In genomic region chr4:8497762-8498161, GRCh38 we compare ENCODE assay signal across 28 cellular contexts.
"Had no signal": no experiment of that assay in that cellular context is flagged by ENCODE, and none has a peak within 500 bp of the region (broad histone marks: within the 10 kb centered on the region; RNA-seq: fewer than 3 reads in every experiment).

No MANE protein-coding gene starts in this region.

- H3K36me3 Mint-ChIP-seq: stimulated activated effector memory CD8-positive, alpha-beta T cell treated with anti-CD3 and anti-CD28 coated beads, Interleukin-12 subunit alpha, Interleukin-12 subunit beta, amount 100 ng/mL, for 72 hours had no signal

- H3K4me3 Mint-ChIP-seq: naive thymus-derived CD8-positive, alpha-beta T cell; nephron progenitor cell; neural crest cell; stimulated activated effector memory CD8-positive, alpha-beta T cell treated with anti-CD3 and anti-CD28 coated beads, Interleukin-12 subunit alpha, Interleukin-12 subunit beta, amount 100 ng/mL, for 72 hours; stimulated activated naive B cell treated with anti-CD40 and anti-IgM and Interleukin-4, amounts not matched to agents 10 μg/mL and 1 μg/mL and 100 μg/mL, for 72 hours; stimulated activated naive CD8-positive, alpha-beta T cell treated with anti-CD3 and anti-CD28 coated beads, Interleukin-15, Interleukin-2, amounts not matched to agents 100 ng/mL and 50 ng/mL, for 24 hours had no signal

- H3K27ac ChIP-seq: ovary, parathyroid adenoma, psoas muscle, right lobe of liver, sigmoid colon, stomach, thoracic aorta, thyroid gland, tibial nerve, upper lobe of left lung, vagina had no signal

- ATAC-seq: naive thymus-derived CD8-positive, alpha-beta T cell; psoas muscle; right cardiac atrium; stimulated activated effector memory CD8-positive, alpha-beta T cell treated with anti-CD3 and anti-CD28 coated beads, Interleukin-12 subunit alpha, Interleukin-12 subunit beta, amount 100 ng/mL, for 72 hours; stimulated activated naive B cell treated with anti-CD40 and anti-IgM and Interleukin-4, amounts not matched to agents 10 μg/mL and 1 μg/mL and 100 μg/mL, for 72 hours had no signal

- H3K27me3 ChIP-seq: ovary, right lobe of liver, sigmoid colon, stomach, thyroid gland, tibial nerve, upper lobe of left lung, vagina had no signal

- H3K27me3 Mint-ChIP-seq: naive thymus-derived CD8-positive, alpha-beta T cell; progenitor cell of endocrine pancreas; stimulated activated naive B cell treated with anti-CD40 and anti-IgM and Interleukin-4, amounts not matched to agents 10 μg/mL and 1 μg/mL and 100 μg/mL, for 72 hours; stimulated activated naive CD8-positive, alpha-beta T cell treated with anti-CD3 and anti-CD28 coated beads, Interleukin-15, Interleukin-2, amounts not matched to agents 100 ng/mL and 50 ng/mL, for 24 hours had no signal

- H3K4me3 ChIP-seq: ovary, psoas muscle, right lobe of liver, sigmoid colon, stomach, thoracic aorta, thyroid gland, tibial nerve, upper lobe of left lung, vagina had no signal

- H3K27ac Mint-ChIP-seq: nephron progenitor cell; progenitor cell of endocrine pancreas; stimulated activated effector memory CD8-positive, alpha-beta T cell treated with anti-CD3 and anti-CD28 coated beads, Interleukin-12 subunit alpha, Interleukin-12 subunit beta, amount 100 ng/mL, for 72 hours; stimulated activated naive B cell treated with anti-CD40 and anti-IgM and Interleukin-4, amounts not matched to agents 10 μg/mL and 1 μg/mL and 100 μg/mL, for 72 hours; stimulated activated naive CD8-positive, alpha-beta T cell treated with anti-CD3 and anti-CD28 coated beads, Interleukin-15, Interleukin-2, amounts not matched to agents 100 ng/mL and 50 ng/mL, for 24 hours had no signal

- H3K9me3 ChIP-seq: ovary, psoas muscle, right lobe of liver, sigmoid colon, stomach, thoracic aorta, thyroid gland, upper lobe of left lung, vagina had no signal

- DNase-seq: nephron progenitor cell; occipital lobe; ovary; psoas muscle; right cardiac atrium; right lobe of liver; sigmoid colon; small intestine; stimulated activated CD4-positive, alpha-beta T cell treated with anti-CD3 and anti-CD28 coated beads, Interleukin-15, amount 100 ng/mL, for 24 hours; stimulated activated CD4-positive, alpha-beta T cell treated with anti-CD3 and anti-CD28 coated beads, Interleukin-2, amount 100 ng/mL, for 24 hours; stimulated activated CD4-positive, alpha-beta T cell treated with anti-CD3 and anti-CD28 coated beads, Interleukin-2, amount 100 ng/mL, for 48 hours; stimulated activated CD4-positive, alpha-beta T cell treated with anti-CD3 and anti-CD28 coated beads, Interleukin-4, amount 100 ng/mL, for 24 hours; stimulated activated naive B cell treated with anti-CD40 and anti-IgM and Interleukin-4, amounts not matched to agents 10 μg/mL and 1 μg/mL and 100 μg/mL, for 72 hours; stimulated activated naive CD4-positive, alpha-beta T cell treated with Interleukin-2 at 50 U/mL for 16 hours; stomach; thyroid gland; trophoblast cell; upper lobe of left lung had no signal

- H3K4me1 Mint-ChIP-seq: stimulated activated effector memory CD8-positive, alpha-beta T cell treated with anti-CD3 and anti-CD28 coated beads, Interleukin-12 subunit alpha, Interleukin-12 subunit beta, amount 100 ng/mL, for 72 hours had no signal

- H3K36me3 ChIP-seq: ovary, right lobe of liver, sigmoid colon, stomach, thoracic aorta, thyroid gland, upper lobe of left lung, vagina had no signal

- H3K4me1 ChIP-seq: psoas muscle, right lobe of liver, sigmoid colon, stomach had no signal

- FAIRE-seq: small intestine, urothelium cell line had no signal
